8 cellular contexts compared by ENCODE assay signal in the genomic region with DNA sequence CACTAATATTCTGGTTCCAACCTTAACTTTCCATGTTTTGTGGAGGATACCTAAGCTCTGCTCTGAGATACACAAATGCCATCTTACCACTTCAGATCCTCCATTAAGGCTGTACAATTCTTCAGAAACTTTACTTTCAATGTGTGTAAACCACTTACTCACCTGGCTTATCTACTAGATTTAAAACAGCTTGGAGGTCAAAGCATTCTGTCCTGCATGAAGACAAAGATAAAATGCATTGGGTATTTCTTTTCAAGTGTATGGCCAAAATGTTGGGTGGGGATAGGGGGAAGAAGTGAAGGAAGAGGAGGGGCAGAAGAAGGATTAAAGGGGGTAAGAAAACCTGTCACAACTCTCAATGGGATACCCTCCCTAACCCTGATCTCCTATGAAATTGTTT. TPM values are rescaled to one million over a fixed set of nuclear protein-coding genes. Genes with fewer than 3 reads are reported as not detected.
DNase-seq lines count a peak whose midpoint lies in the region; ATAC-seq and TF ChIP-seq lines count a peak whose summit lies in the region.

No MANE protein-coding gene starts in this region.

- intact Hi-C loops in right lobe of liver (cut with DNase I) (no loop called here), tibial artery (cut with DNase I; ENCODE audit: low total_unique reads) (loop anchor here (5.0 kb wide), 1 partner anchor 202 kb away; a partner anchor contains a TSS)

- TF ChIP-seq POLR2A in right lobe of liver (IDR thresholded peaks at IDR 0.05), result no peak

- no peaks in the 10 kb centered on the region for H3K27me3 Mint-ChIP-seq in activated T-cell treated with anti-CD3 and anti-CD28 coated beads, Interleukin-2, amount 50 U/mL, for 4 hours (ENCODE audit: low read depth)

- H3K36me3 ChIP-seq in right lobe of liver (peaks cover 0 to 30% (median 4%) of the 10 kb centered on the region in 4 donors), tibial artery (peaks cover 10 to 31% (median 15%) of the 10 kb centered on the region in 3 donors)

- H3K4me3 ChIP-seq in astrocyte of the spinal cord (ENCODE audit: low read depth, low read length), result peak overlapping the region; percentile 87
- peak overlapping the region; percentile 75 to 92 (median 86) for H3K4me3 ChIP-seq in right lobe of liver
- H3K4me3 ChIP-seq in tibial artery, result peak overlapping the region; percentile 68 to 81

- H3K27ac ChIP-seq in right lobe of liver, result peak overlapping the region; percentile 91 to 97 (median 97)
- H3K27ac ChIP-seq in tibial artery, result peak overlapping the region; percentile 89 to 97

- ATAC-seq in activated T-cell treated with anti-CD3 and anti-CD28 coated beads, Interleukin-2, amount 50 U/mL, for 4 hours, result no peak
- no peak for ATAC-seq in right lobe of liver

- H3K27me3 ChIP-seq in right lobe of liver, result no peaks in the 10 kb centered on the region
- no peaks in the 10 kb centered on the region for H3K27me3 ChIP-seq in tibial artery

- no peaks in the 10 kb centered on the region for H3K9me3 Mint-ChIP-seq in activated T-cell treated with anti-CD3 and anti-CD28 coated beads, Interleukin-2, amount 50 U/mL, for 4 hours

- in situ Hi-C loops in astrocyte of the spinal cord (cut with HindIII; ENCODE audit: low sequenced_read_pairs), result no loop called here

- peak overlapping the region; percentile 88 for H3K4me3 Mint-ChIP-seq in activated T-cell treated with anti-CD3 and anti-CD28 coated beads, Interleukin-2, amount 50 U/mL, for 4 hours

- H3K9me3 ChIP-seq in right lobe of liver (no peaks in the 10 kb centered on the region), tibial artery (no peaks in the 10 kb centered on the region)

- H3K36me3 Mint-ChIP-seq in activated T-cell treated with anti-CD3 and anti-CD28 coated beads, Interleukin-2, amount 50 U/mL, for 4 hours (ENCODE audit: insufficient read depth), result peaks cover 11% of the 10 kb centered on the region

- no peak for TF ChIP-seq CTCF in astrocyte of the spinal cord (IDR thresholded peaks at IDR 0.05; ENCODE audit: low read depth, low read length)
- no peak for TF ChIP-seq CTCF in right lobe of liver (IDR thresholded peaks at IDR 0.05)
- no peak for TF ChIP-seq CTCF in tibial artery (IDR thresholded peaks at IDR 0.05)

- no peak for DNase-seq in activated T-cell treated with anti-CD3 and anti-CD28 coated beads, Interleukin-2, amount 50 U/mL, for 4 hours
- DNase-seq in activated T-cell treated with anti-CD3 and anti-CD28 coated beads for 4 hours, result no peak
- DNase-seq in astrocyte of the spinal cord (ENCODE audit: low read depth, low spot score), result no peak
- no peak for DNase-seq in right lobe of liver
- no peak for DNase-seq in tibial artery
- DNase-seq in amniotic stem cell (lab: John Stamatoyannopoulos, UW), result no peak
- DNase-seq in NCI-H2196 treated with DMSO at 0.1 percent for 48 hours (lab: John Stamatoyannopoulos, UW; ENCODE audit: unreplicated experiment), result no peak
- DNase-seq in islet precursor cell, result no peak

- H3K4me1 ChIP-seq in right lobe of liver, result peaks cover 0 to 11% (median 0%) of the 10 kb centered on the region in 4 donors
- H3K4me1 ChIP-seq in tibial artery, result peaks cover 0 to 17% (median 12%) of the 10 kb centered on the region in 4 donors

- peaks cover 23% of the 10 kb centered on the region for H3K4me1 Mint-ChIP-seq in activated T-cell treated with anti-CD3 and anti-CD28 coated beads, Interleukin-2, amount 50 U/mL, for 4 hours (ENCODE audit: low read depth)

RNA-seq across cellular contexts. Expression of a gene that starts 0.9 kb away (rescaled TPM):
- 10 to 100 TPM; 13.0 to 15.4 (median 14.0) TPM for total RNA-seq in activated T-cell treated with anti-CD3 and anti-CD28 coated beads, Interleukin-2, amount 50 U/mL, for 4 hours
- total RNA-seq in right lobe of liver, result 10 to 100 TPM; 10.2 to 16.2 (median 12.5) TPM
